In the genomic region with DNA sequence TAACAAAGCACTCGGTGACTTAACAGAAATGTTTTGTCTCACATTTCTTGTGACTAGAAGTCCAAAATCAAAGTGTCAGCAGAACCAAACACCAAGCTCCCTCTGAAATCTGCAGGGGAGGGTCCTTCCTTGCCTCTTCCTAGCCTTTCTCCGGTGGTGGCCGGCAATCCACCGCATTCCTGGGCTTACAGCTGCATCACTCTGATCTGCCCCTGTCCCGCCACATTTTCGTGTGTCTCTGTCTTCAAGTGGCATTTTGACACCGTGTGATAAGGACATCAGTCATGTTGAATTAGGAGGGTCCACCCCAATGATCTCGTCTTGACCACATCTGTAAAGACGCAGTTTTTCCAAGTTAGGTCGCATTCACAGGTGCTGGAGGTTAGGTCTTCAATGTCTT, we compare ENCODE assay signal across 11 cellular contexts. TPM values are rescaled to one million over a fixed set of nuclear protein-coding genes. Genes with fewer than 3 reads are reported as not detected.
DNase-seq lines count a peak whose midpoint lies in the region; ATAC-seq and TF ChIP-seq lines count a peak whose summit lies in the region.
"Had no signal": no experiment of that assay in that cellular context is flagged by ENCODE, and none has a peak within 500 bp of the region (broad histone marks: within the 10 kb centered on the region; RNA-seq: fewer than 3 reads in every experiment).

No MANE protein-coding gene starts in this region.

- no peak for DNase-seq in stimulated activated naive CD8-positive, alpha-beta T cell treated with anti-CD3 and anti-CD28 coated beads, Interleukin-15, amount 100 ng/mL, for 72 hours
- no peak for DNase-seq in activated T-helper 1 cell treated with anti-CD3 and anti-CD28 coated beads, Interleukin-12 subunit alpha, Interleukin-12 subunit beta, Interleukin-2, Interleukin-4 antibody, amounts not matched to agents 30 ng/mL and 10 ng/mL and 1 ng/mL, durations not matched to agents 14 hours and 24 hours and 36 hours (ENCODE audit: low spot score)
- no peak for DNase-seq in activated CD4-positive, CD25-positive, alpha-beta regulatory T cell (lab: John Stamatoyannopoulos, UW)
- no peak for DNase-seq in SK-N-SH
- DNase-seq: foreskin fibroblast, NCI-H2107 had no signal

- 65% methylated on average over 10 of the region's 10 CpGs for WGBS in SK-N-SH (ENCODE audit: low lambda C conversion rate)

- H3K27me3 Mint-ChIP-seq in stimulated activated naive CD8-positive, alpha-beta T cell treated with anti-CD3 and anti-CD28 coated beads, Interleukin-15, Interleukin-2, amounts not matched to agents 100 ng/mL and 50 ng/mL, for 24 hours = peaks cover 5% of the 10 kb centered on the region
- H3K27me3 Mint-ChIP-seq in stimulated activated naive CD8-positive, alpha-beta T cell treated with anti-CD3 and anti-CD28 coated beads, Interleukin-15, amount 100 ng/mL, for 72 hours = peaks cover 7% of the 10 kb centered on the region
- H3K27me3 Mint-ChIP-seq in activated T-helper 1 cell treated with anti-CD3 and anti-CD28 coated beads, Interleukin-12 subunit alpha, Interleukin-12 subunit beta, Interleukin-2, Interleukin-4 antibody, amounts not matched to agents 30 ng/mL and 10 ng/mL and 1 ng/mL, durations not matched to agents 14 hours and 24 hours and 36 hours (ENCODE audit: insufficient read depth) = peaks cover 3% of the 10 kb centered on the region

- no peak for TF ChIP-seq RAD21 in SK-N-SH (IDR thresholded peaks at IDR 0.05; ENCODE audit: low read length)

- no peaks in the 10 kb centered on the region for H3K79me2 ChIP-seq in SK-N-SH (ENCODE audit: insufficient read depth)

- no peak for TF ChIP-seq CTCF in SK-N-SH (IDR thresholded peaks at IDR 0.05)

- no peak for TF ChIP-seq EP300 in SK-N-SH (IDR thresholded peaks at IDR 0.05; ENCODE audit: borderline replicate concordance in 1 of 2, low read depth in 1 of 2, low read length in 1 of 2)

- H3K27ac ChIP-seq in muscle layer of duodenum (ENCODE audit: low read length) (peak overlapping the region; percentile 1), SK-N-SH (ENCODE audit: low read depth in 2 of 2, low read length in 1 of 2) (no peak overlapping the region)

- H4K20me1 ChIP-seq in SK-N-SH (ENCODE audit: insufficient read depth) = no peaks in the 10 kb centered on the region

- POLR2A ChIA-PET in SK-N-SH (lab: Yijun Ruan, JAX) = no interaction called here

- H3K27me3 ChIP-seq in muscle layer of duodenum (ENCODE audit: low read depth, low read length) = no peaks in the 10 kb centered on the region
- peaks cover 20% of the 10 kb centered on the region; the same call in 1 of the 2 replicates for H3K27me3 ChIP-seq in SK-N-SH (ENCODE audit: insufficient read depth)
- H3K27me3 ChIP-seq: thyroid gland had no signal

- no peaks in the 10 kb centered on the region for H3K9me3 ChIP-seq in muscle layer of duodenum (ENCODE audit: control insufficient read depth in 1 of 2, low read length in 2 of 2)
- no peaks in the 10 kb centered on the region for H3K9me3 ChIP-seq in SK-N-SH
- H3K9me3 ChIP-seq: thyroid gland had no signal

- peak overlapping the region; percentile 68 for H3K27ac Mint-ChIP-seq in stimulated activated naive CD8-positive, alpha-beta T cell treated with anti-CD3 and anti-CD28 coated beads, Interleukin-15, Interleukin-2, amounts not matched to agents 100 ng/mL and 50 ng/mL, for 24 hours
- H3K27ac Mint-ChIP-seq in stimulated activated naive CD8-positive, alpha-beta T cell treated with anti-CD3 and anti-CD28 coated beads, Interleukin-15, amount 100 ng/mL, for 72 hours = no peak overlapping the region
- H3K27ac Mint-ChIP-seq in activated T-helper 1 cell treated with anti-CD3 and anti-CD28 coated beads, Interleukin-12 subunit alpha, Interleukin-12 subunit beta, Interleukin-2, Interleukin-4 antibody, amounts not matched to agents 30 ng/mL and 10 ng/mL and 1 ng/mL, durations not matched to agents 14 hours and 24 hours and 36 hours = no peak overlapping the region

- H3K36me3 ChIP-seq in muscle layer of duodenum (ENCODE audit: control insufficient read depth in 1 of 2, insufficient read depth in 2 of 2, low read length in 2 of 2) (peaks cover 3 to 4% of the 10 kb centered on the region in 2 donors), SK-N-SH (replicated peaks in 1 of 2; ENCODE audit: control insufficient read depth in 1 of 2, insufficient read depth in 2 of 2, low read length in 1 of 2) (peaks cover 0 to 2% of the 10 kb centered on the region in 2 experiments)
- H3K36me3 ChIP-seq: thyroid gland had no signal

- CTCF ChIA-PET in SK-N-SH (lab: Yijun Ruan, JAX) = interaction anchor here (1.0 to 1.4 kb wide), 2 partner anchors 8 to 12 kb away, joined by 3 read pairs; no protein-coding TSS in a partner anchor

- ATAC-seq in stimulated activated naive CD8-positive, alpha-beta T cell treated with anti-CD3 and anti-CD28 coated beads, Interleukin-15, amount 100 ng/mL, for 72 hours = no peak
- ATAC-seq in GM19397 (IDR thresholded peaks at IDR 0.05; ENCODE audit: unreplicated experiment) (no peak), GM21529 (IDR thresholded peaks at IDR 0.05; ENCODE audit: unreplicated experiment) (no peak)

- peaks cover 28% of the 10 kb centered on the region for H3K36me3 Mint-ChIP-seq in stimulated activated naive CD8-positive, alpha-beta T cell treated with anti-CD3 and anti-CD28 coated beads, Interleukin-15, Interleukin-2, amounts not matched to agents 100 ng/mL and 50 ng/mL, for 24 hours (ENCODE audit: low read depth)
- peaks cover 20% of the 10 kb centered on the region for H3K36me3 Mint-ChIP-seq in activated T-helper 1 cell treated with anti-CD3 and anti-CD28 coated beads, Interleukin-12 subunit alpha, Interleukin-12 subunit beta, Interleukin-2, Interleukin-4 antibody, amounts not matched to agents 30 ng/mL and 10 ng/mL and 1 ng/mL, durations not matched to agents 14 hours and 24 hours and 36 hours (ENCODE audit: low read depth)

- H3F3A ChIP-seq in SK-N-SH (replicated peaks; ENCODE audit: insufficient read depth) = peaks cover 3% of the 10 kb centered on the region

- H3K4me1 ChIP-seq in muscle layer of duodenum (ENCODE audit: control insufficient read depth in 1 of 2, insufficient read depth in 2 of 2, low read length in 2 of 2) (peaks cover 4 to 11% of the 10 kb centered on the region in 2 donors), SK-N-SH (ENCODE audit: control insufficient read depth in 1 of 2, insufficient read depth in 2 of 2, low read depth in 1 of 2, low read length in 1 of 2) (peaks cover 2% of the 10 kb centered on the region in 2 experiments; a peak in 2 of 4 replicates)

- no peak overlapping the region for H3K4me2 ChIP-seq in SK-N-SH

- peak overlapping the region; percentile 41 to 84 for H3K4me3 ChIP-seq in muscle layer of duodenum (ENCODE audit: low read depth in 1 of 2, low read length in 2 of 2)
- H3K4me3 ChIP-seq in SK-N-SH (ENCODE audit: low read depth in 2 of 2, low read length in 1 of 2) = no peak overlapping the region

- H3K4me3 Mint-ChIP-seq in stimulated activated naive CD8-positive, alpha-beta T cell treated with anti-CD3 and anti-CD28 coated beads, Interleukin-15, Interleukin-2, amounts not matched to agents 100 ng/mL and 50 ng/mL, for 24 hours = peak overlapping the region; percentile 92
- peak overlapping the region in 1 of 2 donors; percentile 98 for H3K4me3 Mint-ChIP-seq in stimulated activated naive CD8-positive, alpha-beta T cell treated with anti-CD3 and anti-CD28 coated beads, Interleukin-15, amount 100 ng/mL, for 72 hours
- peak overlapping the region; percentile 89 for H3K4me3 Mint-ChIP-seq in activated T-helper 1 cell treated with anti-CD3 and anti-CD28 coated beads, Interleukin-12 subunit alpha, Interleukin-12 subunit beta, Interleukin-2, Interleukin-4 antibody, amounts not matched to agents 30 ng/mL and 10 ng/mL and 1 ng/mL, durations not matched to agents 14 hours and 24 hours and 36 hours

- H3K9me2 ChIP-seq in SK-N-SH = no peaks in the 10 kb centered on the region

- intact Hi-C loops in activated T-helper 1 cell treated with anti-CD3 and anti-CD28 coated beads, Interleukin-12 subunit alpha, Interleukin-12 subunit beta, Interleukin-2, Interleukin-4 antibody, amounts not matched to agents 30 ng/mL and 10 ng/mL and 1 ng/mL, durations not matched to agents 14 hours and 24 hours and 36 hours (cut with micrococcal nuclease) = loop anchor here (5.0 kb wide), 1 partner anchor 84 kb away; no protein-coding TSS in a partner anchor

- peaks cover 25% of the 10 kb centered on the region for H3K4me1 Mint-ChIP-seq in stimulated activated naive CD8-positive, alpha-beta T cell treated with anti-CD3 and anti-CD28 coated beads, Interleukin-15, Interleukin-2, amounts not matched to agents 100 ng/mL and 50 ng/mL, for 24 hours (ENCODE audit: low read depth)
- peaks cover 22% of the 10 kb centered on the region for H3K4me1 Mint-ChIP-seq in stimulated activated naive CD8-positive, alpha-beta T cell treated with anti-CD3 and anti-CD28 coated beads, Interleukin-15, amount 100 ng/mL, for 72 hours
- peaks cover 22% of the 10 kb centered on the region for H3K4me1 Mint-ChIP-seq in activated T-helper 1 cell treated with anti-CD3 and anti-CD28 coated beads, Interleukin-12 subunit alpha, Interleukin-12 subunit beta, Interleukin-2, Interleukin-4 antibody, amounts not matched to agents 30 ng/mL and 10 ng/mL and 1 ng/mL, durations not matched to agents 14 hours and 24 hours and 36 hours (ENCODE audit: low read depth)

- H3K9me3 Mint-ChIP-seq in stimulated activated naive CD8-positive, alpha-beta T cell treated with anti-CD3 and anti-CD28 coated beads, Interleukin-15, Interleukin-2, amounts not matched to agents 100 ng/mL and 50 ng/mL, for 24 hours = no peaks in the 10 kb centered on the region
- H3K9me3 Mint-ChIP-seq in stimulated activated naive CD8-positive, alpha-beta T cell treated with anti-CD3 and anti-CD28 coated beads, Interleukin-15, amount 100 ng/mL, for 72 hours = no peaks in the 10 kb centered on the region
- H3K9me3 Mint-ChIP-seq in activated T-helper 1 cell treated with anti-CD3 and anti-CD28 coated beads, Interleukin-12 subunit alpha, Interleukin-12 subunit beta, Interleukin-2, Interleukin-4 antibody, amounts not matched to agents 30 ng/mL and 10 ng/mL and 1 ng/mL, durations not matched to agents 14 hours and 24 hours and 36 hours = no peaks in the 10 kb centered on the region

- H2AFZ ChIP-seq in SK-N-SH (ENCODE audit: low read depth) = no peak overlapping the region

- no peak overlapping the region for H3K9ac ChIP-seq in SK-N-SH

TF ChIP-seq in SK-N-SH, 30 proteins besides CTCF, POLR2A, EP300 and RAD21:
- TF ChIP-seq JUND (IDR thresholded peaks at IDR 0.05) = no peak
- no peak for TF ChIP-seq TEAD4 (IDR thresholded peaks at IDR 0.05; ENCODE audit: borderline replicate concordance, insufficient read depth)
- no peak for TF ChIP-seq FOXM1 (IDR thresholded peaks at IDR 0.05; ENCODE audit: low read depth)
TF ChIP-seq in SK-N-SH: peak in this region for 0.

RNA-seq across cellular contexts. Expression of gene TOMM7, which starts 30.5 kb away (rescaled TPM):
- total RNA-seq in activated T-helper 1 cell treated with anti-CD3 and anti-CD28 coated beads, Interleukin-12 subunit alpha, Interleukin-12 subunit beta, Interleukin-2, Interleukin-4 antibody, amounts not matched to agents 30 ng/mL and 10 ng/mL and 1 ng/mL, durations not matched to agents 14 hours and 24 hours and 36 hours = 187 and 225 TPM in 2 replicates
- 453 and 546 TPM in 2 replicates for polyA plus RNA-seq in SK-N-SH (2012; rRNA removed)
- polyA plus RNA-seq in SK-N-SH (2012; cell fraction: cytosol; rRNA removed) = 577 and 786 TPM in 2 replicates
- 127 and 172 TPM in 2 replicates for polyA plus RNA-seq in SK-N-SH (2012; cell fraction: nucleus; rRNA removed)

Comparison
In these comparisons a context has a peak if more than half of its experiments do, and no peak if none do; other contexts are left out.
1. H3K4me3 ChIP-seq: peak in muscle layer of duodenum (2 of 2); none in SK-N-SH (0 of 2).